ENCODE assay signal across 12 cellular contexts in genomic region chr6:51618563-51618962, GRCh38.
DNase-seq lines count a peak whose midpoint lies in the region; ATAC-seq, FAIRE-seq and TF ChIP-seq lines count a peak whose summit lies in the region.
"Had no signal": no experiment of that assay in that cellular context is flagged by ENCODE, and none has a peak within 500 bp of the region (broad histone marks: within the 10 kb centered on the region; RNA-seq: fewer than 3 reads in every experiment).

No MANE protein-coding gene starts in this region.

- H2BK120ac ChIP-seq in H9 (ENCODE audit: low read depth, low read length, poor library complexity, severe bottlenecking), result no peak overlapping the region

- H4K91ac ChIP-seq in H9 (ENCODE audit: insufficient read length, low read depth, low read length), result no peak overlapping the region

- no peak overlapping the region for H3K27ac Mint-ChIP-seq in CD14-positive monocyte
- no peak overlapping the region for H3K27ac Mint-ChIP-seq in H9
- H3K27ac Mint-ChIP-seq: T-helper 2 cell treated with Interferon-gamma antibody and Interleukin-4, amounts not matched to agents 5 μg/mL and 100 μg/mL, for 36 hours had no signal

- no peaks in the 10 kb centered on the region for H3K79me2 ChIP-seq in H9 (ENCODE audit: insufficient read depth, low read length)
- no peaks in the 10 kb centered on the region for H3K79me2 ChIP-seq in HepG2 (ENCODE audit: insufficient read depth, low read length)

- H3T11ph ChIP-seq in H9 (ENCODE audit: low read length), result no peak overlapping the region

- H3K27ac ChIP-seq in H9 (ENCODE audit: insufficient read length, low read depth, low read length) (no peak overlapping the region), HepG2 (ENCODE audit: extremely low read length, insufficient read depth, low read length) (no peak overlapping the region), gastrocnemius medialis (no peak overlapping the region)

- no peaks in the 10 kb centered on the region for H3K79me1 ChIP-seq in H9 (ENCODE audit: insufficient read depth, low read depth, low read length, poor library complexity, severe bottlenecking)

- H2AK5ac ChIP-seq in H9 (ENCODE audit: insufficient read length, low read length), result no peak overlapping the region

- no peaks in the 10 kb centered on the region for H3K36me3 Mint-ChIP-seq in CD14-positive monocyte
- no peaks in the 10 kb centered on the region for H3K36me3 Mint-ChIP-seq in H9 (ENCODE audit: insufficient read depth in 1 of 3, low read depth in 3 of 3)

- POLR2A ChIA-PET in HepG2 (lab: Yijun Ruan, JAX), result no interaction called here

- H2BK5ac ChIP-seq in H9 (ENCODE audit: insufficient read length, low read length), result no peak overlapping the region

- H3K27me3 ChIP-seq in H9 (ENCODE audit: insufficient read depth, low read length), result no peaks in the 10 kb centered on the region
- no peaks in the 10 kb centered on the region for H3K27me3 ChIP-seq in HepG2 (ENCODE audit: control insufficient read depth in 1 of 2, insufficient read depth in 2 of 2, low read length in 2 of 2)
- H3K27me3 ChIP-seq in gastrocnemius medialis, result no peaks in the 10 kb centered on the region

- H3K27me3 Mint-ChIP-seq in CD14-positive monocyte (ENCODE audit: low read depth in 3 of 3), result peaks cover 0 to 5% (median 0%) of the 10 kb centered on the region in 3 donors
- H3K27me3 Mint-ChIP-seq in H9 (ENCODE audit: low read depth), result no peaks in the 10 kb centered on the region

- TF ChIP-seq EP300 in HepG2 (IDR thresholded peaks at IDR 0.05; ENCODE audit: low read depth in 2 of 2, low read length in 2 of 2) (no peak), HepG2 (CRISPR knock-in tag; IDR thresholded peaks at IDR 0.05; ENCODE audit: borderline replicate concordance) (no peak)

- TF ChIP-seq CTCF in CD14-positive monocyte (IDR thresholded peaks at IDR 0.05), result peak; percentile 52
- peak; percentile 62 for TF ChIP-seq CTCF in H9 (conservative IDR thresholded peaks at IDR 0.05)
- no peak for TF ChIP-seq CTCF in HepG2 (CRISPR knock-in tag; IDR thresholded peaks at IDR 0.05)
- peak in 2 of 5 experiments; percentile 15 to 37 for TF ChIP-seq CTCF in gastrocnemius medialis (IDR thresholded peaks at IDR 0.05 in 4 of 5, conservative IDR thresholded peaks at IDR 0.05 in 1 of 5)

- H3K4me1 Mint-ChIP-seq in CD14-positive monocyte (no peaks in the 10 kb centered on the region), H9 (no peaks in the 10 kb centered on the region)

- no peak overlapping the region for H2BK20ac ChIP-seq in H9 (ENCODE audit: low read depth, low read length, poor library complexity, severe bottlenecking)

- no peaks in the 10 kb centered on the region for H3K9me3 ChIP-seq in H9 (ENCODE audit: control insufficient read depth, low read depth, low read length)
- H3K9me3 ChIP-seq in HepG2 (ENCODE audit: low read length), result no peaks in the 10 kb centered on the region
- H3K9me3 ChIP-seq in gastrocnemius medialis, result no peaks in the 10 kb centered on the region

- H4K5ac ChIP-seq in H9 (ENCODE audit: insufficient read length, low read depth, low read length), result no peak overlapping the region

- H3K56ac ChIP-seq in H9 (ENCODE audit: insufficient read length, low read depth, low read length), result no peak overlapping the region

- peak; percentile 42 for FAIRE-seq in HepG2 (lab: Jason Lieb, UNC)

- CTCF ChIA-PET in HepG2 (lab: Yijun Ruan, JAX; ENCODE audit: low intra/inter-chr PET ratio, low total read pairs), result no interaction called here

- no peak overlapping the region for H3K4me3 Mint-ChIP-seq in CD14-positive monocyte
- no peak overlapping the region for H3K4me3 Mint-ChIP-seq in H9
- H3K4me3 Mint-ChIP-seq: T-helper 2 cell treated with Interferon-gamma antibody and Interleukin-4, amounts not matched to agents 5 μg/mL and 100 μg/mL, for 36 hours had no signal

- in situ Hi-C loops in HepG2 (cut with HindIII; ENCODE audit: extremely low pct_ligation_motif_present, low pct_unique_long_range_greater_than_20kb), result no loop called here
- in situ Hi-C loops in gastrocnemius medialis (cut with MboI; ENCODE audit: low sequenced_read_pairs in 4 of 4), result no loop called here

- H3K9me3 Mint-ChIP-seq in CD14-positive monocyte (no peaks in the 10 kb centered on the region), H9 (no peaks in the 10 kb centered on the region)
- H3K9me3 Mint-ChIP-seq: T-helper 2 cell treated with Interferon-gamma antibody and Interleukin-4, amounts not matched to agents 5 μg/mL and 100 μg/mL, for 36 hours had no signal

- H2AFZ ChIP-seq in H9 (ENCODE audit: low read length) (no peak overlapping the region), HepG2 (ENCODE audit: low read length) (no peak overlapping the region)

- no peak overlapping the region for H3K14ac ChIP-seq in H9 (ENCODE audit: insufficient read depth, low read length)

- DNase-seq in CD14-positive monocyte (ENCODE audit: low spot score), result no peak
- no peak for DNase-seq in H9
- DNase-seq in RPMI8226, result peak; percentile 5
- DNase-seq in HepG2 (ENCODE audit: low spot score), result peak; percentile 30
- DNase-seq in AG08396 (ENCODE audit: low spot score), result no peak
- DNase-seq in gastrocnemius medialis, result no peak
- DNase-seq in amygdala (lab: John Stamatoyannopoulos, UW), result no peak
- DNase-seq in COR-L47 (lab: John Stamatoyannopoulos, UW), result no peak
- DNase-seq: foreskin fibroblast; Kasumi-1; stimulated activated naive CD8-positive, alpha-beta T cell treated with anti-CD3 and anti-CD28 coated beads, Interleukin-15, Interleukin-2, amounts not matched to agents 100 U/mL and 50 U/mL, for 24 hours had no signal

- no peaks in the 10 kb centered on the region for H4K20me1 ChIP-seq in H9 (ENCODE audit: control insufficient read depth, insufficient read depth, insufficient read length)
- H4K20me1 ChIP-seq in HepG2 (ENCODE audit: insufficient read depth, low read length), result no peaks in the 10 kb centered on the region

- no peak overlapping the region for H2BK12ac ChIP-seq in H9 (ENCODE audit: insufficient read length, low read depth, low read length)

- no peak overlapping the region for H4K8ac ChIP-seq in H9 (replicated peaks; ENCODE audit: insufficient read length, low read depth, low read length)

- H3K9ac ChIP-seq in H9 (ENCODE audit: extremely low read depth, insufficient read length, low read length), result no peak overlapping the region
- H3K9ac ChIP-seq in HepG2 (ENCODE audit: insufficient read depth, low read depth, low read length), result no peak overlapping the region

- no peak overlapping the region for H3K4me2 ChIP-seq in H9 (ENCODE audit: insufficient read depth, insufficient read length, low read length)
- H3K4me2 ChIP-seq in HepG2 (ENCODE audit: low read depth, low read length), result no peak overlapping the region

- H3K18ac ChIP-seq in H9 (ENCODE audit: insufficient read length, low read depth, low read length), result no peak overlapping the region

- H3K4me3 ChIP-seq in HepG2 (replicated peaks in 1 of 3; ENCODE audit: insufficient read depth in 1 of 3, low read depth in 2 of 3, low read length in 3 of 3) (no peak overlapping the region), gastrocnemius medialis (no peak overlapping the region)

- H3K23ac ChIP-seq in H9 (ENCODE audit: insufficient read length, low read depth, low read length), result no peak overlapping the region

- TF ChIP-seq POLR2A in HepG2 (IDR thresholded peaks at IDR 0.05; ENCODE audit: insufficient read depth in 1 of 2, low read depth in 2 of 2, low read length in 2 of 2) (no peak), gastrocnemius medialis (IDR thresholded peaks at IDR 0.05) (no peak)

- H3K4me1 ChIP-seq in H9 (ENCODE audit: insufficient read depth, low read length) (no peaks in the 10 kb centered on the region), HepG2 (ENCODE audit: insufficient read depth, low read length) (peaks cover 8% of the 10 kb centered on the region), gastrocnemius medialis (no peaks in the 10 kb centered on the region)

- TF ChIP-seq RAD21 in HepG2 (CRISPR knock-in tag; IDR thresholded peaks at IDR 0.05), result no peak

- H3K36me3 ChIP-seq in HepG2 (replicated peaks in 1 of 2; ENCODE audit: control insufficient read depth in 1 of 2, insufficient read depth in 2 of 2, low read length in 2 of 2) (no peaks in the 10 kb centered on the region), gastrocnemius medialis (no peaks in the 10 kb centered on the region)

- intact Hi-C loops in CD14-positive monocyte (cut with micrococcal nuclease) (no loop called here), HepG2 (cut with micrococcal nuclease; ENCODE audit: unreplicated experiment) (no loop called here), gastrocnemius medialis (cut with DNase I; ENCODE audit: low total_unique reads) (no loop called here)

- ATAC-seq in HepG2 (peak; percentile 81), gastrocnemius medialis (no peak)
- ATAC-seq: stimulated activated naive CD8-positive, alpha-beta T cell treated with anti-CD3 and anti-CD28 coated beads, Interleukin-15, Interleukin-2, amounts not matched to agents 100 U/mL and 50 U/mL, for 24 hours had no signal

- H3K4ac ChIP-seq in H9 (ENCODE audit: low read depth, low read length), result no peak overlapping the region

- no peaks in the 10 kb centered on the region for H3K23me2 ChIP-seq in H9 (ENCODE audit: insufficient read length, low read depth, low read length, poor library complexity, severe bottlenecking)

- BruUV-seq in HepG2 (replicated peaks; lab: Mats Ljungman, UMichigan), result no TSS peak

- no peak overlapping the region for H2BK15ac ChIP-seq in H9 (ENCODE audit: low read depth, low read length)

TF ChIP-seq in HepG2, 621 proteins besides CTCF, POLR2A, EP300 and RAD21 (continues in another document):
- TF ChIP-seq ZNF44 (CRISPR knock-in tag; IDR thresholded peaks at IDR 0.05), result no peak
- no peak for TF ChIP-seq PITX1 (CRISPR knock-in tag; IDR thresholded peaks at IDR 0.05)
- TF ChIP-seq ARID3A (IDR thresholded peaks at IDR 0.05; ENCODE audit: low read depth, low read length), result peak; percentile 91

Comparison
In these comparisons a context has a peak if more than half of its experiments do, and no peak if none do; other contexts are left out.
1. DNase-seq: peak in RPMI8226 (single experiment) and HepG2 (single experiment); none in CD14-positive monocyte (single experiment), H9 (single experiment), AG08396 (single experiment), gastrocnemius medialis (0 of 2), amygdala (0 of 56) and COR-L47 (single experiment).